Comparison of ENCODE assay signal across 2 cellular contexts in genomic region chr20:44705364-44706094, GRCh38.
TF ChIP-seq lines count a peak whose summit lies in the region.

No MANE protein-coding gene starts in this region.

TF ChIP-seq in A549, 52 proteins besides CTCF, POLR2A, EP300 and RAD21:
- TF ChIP-seq ZC3H11A (IDR thresholded peaks at IDR 0.05) (no peak), EHMT2 (IDR thresholded peaks at IDR 0.05; ENCODE audit: low read depth) (no peak), MAZ (IDR thresholded peaks at IDR 0.05; ENCODE audit: borderline replicate concordance, low read depth, low read length) (no peak), FOSL2 (IDR thresholded peaks at IDR 0.05) (no peak), FOSL2 (CRISPR knock-in tag; IDR thresholded peaks at IDR 0.05) (no peak), RCOR1 (IDR thresholded peaks at IDR 0.05; ENCODE audit: low read depth, low read length) (no peak), ELK1 (IDR thresholded peaks at IDR 0.05; ENCODE audit: low read depth, low read length) (no peak), ZNF302 (CRISPR knock-in tag; IDR thresholded peaks at IDR 0.05) (no peak), RNF2 (IDR thresholded peaks at IDR 0.05; ENCODE audit: borderline replicate concordance, low read depth) (no peak), KDM1A (IDR thresholded peaks at IDR 0.05; ENCODE audit: low read depth) (no peak), TFCP2L1 (CRISPR knock-in tag; IDR thresholded peaks at IDR 0.05) (no peak), CBX8 (IDR thresholded peaks at IDR 0.05) (no peak), CHD2 (IDR thresholded peaks at IDR 0.05; ENCODE audit: low read length, partially characterized antibody) (no peak), ZSCAN20 (CRISPR knock-in tag; IDR thresholded peaks at IDR 0.05) (no peak)
TF ChIP-seq in A549: peak in this region for 0.

TF ChIP-seq in IMR-90, 13 proteins besides CTCF, POLR2A, EP300 and RAD21:
- TF ChIP-seq CEBPB (IDR thresholded peaks at IDR 0.05; ENCODE audit: low read depth, low read length): no peak
- TF ChIP-seq MAZ (IDR thresholded peaks at IDR 0.05; ENCODE audit: borderline replicate concordance, low read depth, low read length): no peak
- TF ChIP-seq SMC3 (IDR thresholded peaks at IDR 0.05; ENCODE audit: low read depth, low read length): no peak
- TF ChIP-seq BHLHE40 (IDR thresholded peaks at IDR 0.05; ENCODE audit: low read depth, low read length): no peak
- TF ChIP-seq RFX5 (IDR thresholded peaks at IDR 0.05; ENCODE audit: low read depth, low read length): no peak
- TF ChIP-seq MXI1 (IDR thresholded peaks at IDR 0.05; ENCODE audit: borderline replicate concordance, low read depth, low read length): no peak
- TF ChIP-seq CHD1 (IDR thresholded peaks at IDR 0.05; ENCODE audit: low read depth, low read length): no peak
- no peak for TF ChIP-seq RCOR1 (IDR thresholded peaks at IDR 0.05; ENCODE audit: insufficient replicate concordance, low read length)
- TF ChIP-seq ELK1 (IDR thresholded peaks at IDR 0.05; ENCODE audit: borderline replicate concordance, low read depth, low read length): no peak
- TF ChIP-seq FOS (IDR thresholded peaks at IDR 0.05; ENCODE audit: low read depth, low read length): no peak
- no peak for TF ChIP-seq MAFK (IDR thresholded peaks at IDR 0.05; ENCODE audit: low read depth, low read length)
- no peak for TF ChIP-seq NFE2L2 (IDR thresholded peaks at IDR 0.05; ENCODE audit: low read depth, low read length)
TF ChIP-seq in IMR-90: peak in this region for 0.
